ENCODE assay signal across 19 cellular contexts in genomic region chr4:129355031-129355430, GRCh38.
"Had no signal": no experiment of that assay in that cellular context is flagged by ENCODE, and none has a peak within 500 bp of the region (broad histone marks: within the 10 kb centered on the region; RNA-seq: fewer than 3 reads in every experiment).

No MANE protein-coding gene starts in this region.

- H3K4me3 ChIP-seq: colonic mucosa, heart right ventricle, lower lobe of right lung, right atrium auricular region, spleen, tibial artery, upper lobe of right lung, vagina had no signal

- H3K27ac ChIP-seq: colonic mucosa, heart right ventricle, lower lobe of right lung, neutrophil, right atrium auricular region, spleen, tibial artery, upper lobe of right lung, vagina had no signal

- ATAC-seq: left lobe of liver; lower lobe of right lung; stimulated activated memory B cell treated with anti-CD40 and anti-IgM and Interleukin-4, amounts not matched to agents 10 μg/mL and 1 μg/mL and 100 μg/mL, for 72 hours; upper lobe of right lung had no signal

- H3K36me3 ChIP-seq: colonic mucosa, heart right ventricle, lower lobe of right lung, neutrophil, right atrium auricular region, spleen, tibial artery, upper lobe of right lung, vagina had no signal

- H3K4me1 ChIP-seq: colonic mucosa, lower lobe of right lung, right atrium auricular region, upper lobe of right lung had no signal

- H3K9me3 ChIP-seq: colonic mucosa, heart right ventricle, lower lobe of right lung, neutrophil, right atrium auricular region, spleen, tibial artery, upper lobe of right lung, vagina had no signal

- H3K27me3 ChIP-seq: colonic mucosa, right atrium auricular region, tibial artery, upper lobe of right lung, vagina had no signal

- DNase-seq: colonic mucosa; dermis blood vessel endothelial cell; erythroblast; foreskin melanocyte; heart right ventricle; kidney glomerular epithelial cell; lower lobe of right lung; naive B cell; spleen; stimulated activated CD4-positive, alpha-beta T cell treated with anti-CD3 and anti-CD28 coated beads, Interleukin-15, amount 100 ng/mL, for 24 hours; stimulated activated CD4-positive, alpha-beta T cell treated with anti-CD3 and anti-CD28 coated beads, Interleukin-1b, Interleukin-23, amount 100 ng/mL, for 48 hours; stimulated activated CD4-positive, alpha-beta T cell treated with anti-CD3 and anti-CD28 coated beads, Interleukin-4, amount 100 ng/mL, for 24 hours; tibial artery; upper lobe of right lung had no signal
